Comparison of ENCODE assay signal across 1 cellular context in the genomic region with DNA sequence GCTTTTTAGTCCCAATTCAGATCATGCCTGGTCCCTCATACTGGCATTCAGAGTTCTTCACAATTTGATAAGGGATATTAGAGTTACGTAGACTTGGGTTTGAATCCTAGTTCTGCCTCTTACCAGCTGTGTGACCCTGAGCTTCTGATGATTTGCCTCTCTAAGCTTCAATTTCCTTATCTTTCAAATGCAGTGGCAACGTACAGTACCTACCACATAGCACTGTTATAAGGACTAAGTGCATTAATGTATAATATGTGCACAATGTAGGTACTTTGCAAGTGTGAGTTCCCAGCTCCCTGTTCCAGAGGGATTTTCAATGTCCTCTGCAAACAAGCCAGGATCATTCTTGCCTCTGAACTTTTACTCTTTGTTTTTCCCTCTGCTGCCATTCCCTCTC.
TF ChIP-seq lines count a peak whose summit lies in the region.

No MANE protein-coding gene starts in this region.

TF ChIP-seq in GM12878, 131 proteins besides CTCF, POLR2A, EP300 and RAD21:
- no peak for TF ChIP-seq BRCA1 (IDR thresholded peaks at IDR 0.05; ENCODE audit: low read depth, low read length)
